Comparison of ENCODE assay signal across 8 cellular contexts in genomic region chr6:96626749-96627353, GRCh38.
A peak's percentile ranks its signal among the peaks of the same experiment; 100 is the strongest.
DNase-seq lines count a peak whose midpoint lies in the region; ATAC-seq, FAIRE-seq and TF ChIP-seq lines count a peak whose summit lies in the region.

No MANE protein-coding gene starts in this region.

- H3K79me2 ChIP-seq in GM23248 (ENCODE audit: insufficient read depth) (no peaks in the 10 kb centered on the region), PC-9 (ENCODE audit: low read depth) (no peaks in the 10 kb centered on the region)

- H3F3A ChIP-seq in GM23248 (ENCODE audit: insufficient read depth) (no peaks in the 10 kb centered on the region), PC-9 (ENCODE audit: insufficient read depth, low read depth) (no peaks in the 10 kb centered on the region)

- FAIRE-seq in pancreas (lab: Jason Lieb, UNC) = peak; percentile 63

- H3K36me3 Mint-ChIP-seq in activated CD4-positive, alpha-beta T cell treated with anti-CD3 and anti-CD28 coated beads for 36 hours (ENCODE audit: low read depth) = no peaks in the 10 kb centered on the region

- H4K20me1 ChIP-seq in GM23248 (ENCODE audit: insufficient read depth) (no peaks in the 10 kb centered on the region), PC-9 (ENCODE audit: insufficient read depth) (no peaks in the 10 kb centered on the region)

- peak; percentile 68 for TF ChIP-seq CTCF in PC-9 (conservative IDR thresholded peaks at IDR 0.05)
- peak; percentile 41 for TF ChIP-seq CTCF in epithelial cell of proximal tubule (conservative IDR thresholded peaks at IDR 0.05; ENCODE audit: low read depth, low read length)
- TF ChIP-seq CTCF in pancreas (IDR thresholded peaks at IDR 0.05) = peak in 1 of 4 donors; percentile 38

- DNase-seq in activated CD4-positive, alpha-beta T cell treated with anti-CD3 and anti-CD28 coated beads for 36 hours = no peak
- DNase-seq in activated CD4-positive, alpha-beta T cell treated with anti-CD3 and anti-CD28 coated beads for 4 hours = no peak
- DNase-seq in GM23248 (peak; percentile 63), PC-9 (no peak), epithelial cell of proximal tubule (ENCODE audit: low read depth) (peak; percentile 13), pancreas (no peak), HK-2 (ENCODE audit: unreplicated experiment) (no peak)

- H3K4me1 ChIP-seq in GM23248 (ENCODE audit: insufficient read depth) (no peaks in the 10 kb centered on the region), PC-9 (replicated peaks; ENCODE audit: insufficient read depth) (no peaks in the 10 kb centered on the region), pancreas (no peaks in the 10 kb centered on the region)

- no peaks in the 10 kb centered on the region for H3K4me1 Mint-ChIP-seq in activated CD4-positive, alpha-beta T cell treated with anti-CD3 and anti-CD28 coated beads for 36 hours

- TF ChIP-seq RAD21 in Ishikawa (IDR thresholded peaks at IDR 0.05; ENCODE audit: low read depth) = peak; percentile 61

- no peaks in the 10 kb centered on the region for H3K9me2 ChIP-seq in GM23248 (ENCODE audit: insufficient read depth)
- no peaks in the 10 kb centered on the region for H3K9me2 ChIP-seq in PC-9 (ENCODE audit: insufficient read depth)

- H3K4me3 ChIP-seq in GM23248 (no peak overlapping the region), PC-9 (no peak overlapping the region), epithelial cell of proximal tubule (ENCODE audit: low read depth, low read length) (no peak overlapping the region), pancreas (no peak overlapping the region)

- 0 to 3% methylated on average over 2 of the region's 2 CpGs for WGBS in GM23248 (ENCODE audit: low coverage in 1 of 2, low lambda C conversion rate in 2 of 2, missing lambda C conversion rate in 2 of 2), 2 experiments
- WGBS in pancreas, 2 donors = 0 to 2% methylated on average over 2 of the region's 2 CpGs

- no peak for TF ChIP-seq EP300 in Ishikawa (IDR thresholded peaks at IDR 0.05; ENCODE audit: borderline replicate concordance)

- no TSS peak for BruUV-seq in PC-9 (replicated peaks; lab: Mats Ljungman, UMichigan)

- in situ Hi-C loops in GM23248 (cut with MboI) = loop anchor here (10.0 kb wide), 1 partner anchor 428 kb away; no protein-coding TSS in a partner anchor

- intact Hi-C loops in activated CD4-positive, alpha-beta T cell treated with anti-CD3 and anti-CD28 coated beads for 36 hours (cut with DNase I, micrococcal nuclease) = loop anchor here (1.0 to 10.0 kb wide), 5 partner anchors 270 to 768 kb away; partner anchors contain the start of gene NDUFAF4 (in 2 of the 2)
- intact Hi-C loops in PC-9 (cut with micrococcal nuclease; ENCODE audit: unreplicated experiment) = loop anchor here (2.0 to 10.0 kb wide), 3 partner anchors 270 to 1192 kb away; partner anchors contain the start of gene NDUFAF4
- intact Hi-C loops in pancreas (cut with DNase I) = loop anchor here in 2 of 3 donors (10.0 kb wide), 2 partner anchors 428 to 438 kb away; no protein-coding TSS in a partner anchor

- no peak overlapping the region for H3K9ac ChIP-seq in GM23248

- POLR2A ChIA-PET in activated CD4-positive, alpha-beta T cell treated with anti-CD3 and anti-CD28 coated beads for 36 hours (lab: Charles Lee) = no interaction called here
- POLR2A ChIA-PET in PC-9 (lab: Charles Lee; ENCODE audit: unreplicated experiment) = no interaction called here

- peaks cover 12% of the 10 kb centered on the region for H3K27me3 Mint-ChIP-seq in activated CD4-positive, alpha-beta T cell treated with anti-CD3 and anti-CD28 coated beads for 36 hours

- H3K27me3 ChIP-seq in GM23248 (replicated peaks; ENCODE audit: insufficient read depth) (0 out of 2 replicates have a peak, but pooled peaks cover 6% of the 10 kb centered on the region), PC-9 (ENCODE audit: insufficient read depth, low read depth) (no peaks in the 10 kb centered on the region), pancreas (peaks cover 0 to 2% (median 0%) of the 10 kb centered on the region in 4 donors)

- no peak overlapping the region for H3K27ac Mint-ChIP-seq in activated CD4-positive, alpha-beta T cell treated with anti-CD3 and anti-CD28 coated beads for 36 hours

- no peaks in the 10 kb centered on the region for H3K9me3 Mint-ChIP-seq in activated CD4-positive, alpha-beta T cell treated with anti-CD3 and anti-CD28 coated beads for 36 hours (ENCODE audit: low read depth)

- CTCF ChIA-PET in activated CD4-positive, alpha-beta T cell treated with anti-CD3 and anti-CD28 coated beads for 36 hours (lab: Charles Lee) = interaction anchor here (0.5 to 4.3 kb wide), 8 partner anchors 13 to 436 kb away, joined by 3 to 30 read pairs (median 4); no protein-coding TSS in a partner anchor
- CTCF ChIA-PET in PC-9 (lab: Charles Lee) = interaction anchor here (0.9 to 1.8 kb wide), 2 partner anchors 271 to 432 kb away, joined by 4 to 6 read pairs; partner anchors contain the start of gene NDUFAF4

- H3K9me3 ChIP-seq in GM23248 (ENCODE audit: low read depth) (no peaks in the 10 kb centered on the region), PC-9 (ENCODE audit: insufficient read depth, low read depth) (no peaks in the 10 kb centered on the region), pancreas (no peaks in the 10 kb centered on the region)

- H3K36me3 ChIP-seq in GM23248 (ENCODE audit: low read depth) (no peaks in the 10 kb centered on the region), PC-9 (ENCODE audit: low read depth) (no peaks in the 10 kb centered on the region), pancreas (no peaks in the 10 kb centered on the region)

- H3K27ac ChIP-seq in GM23248 (no peak overlapping the region), PC-9 (no peak overlapping the region), pancreas (no peak overlapping the region)

- H3K4me3 Mint-ChIP-seq in activated CD4-positive, alpha-beta T cell treated with anti-CD3 and anti-CD28 coated beads for 36 hours = no peak overlapping the region

- H3K4me2 ChIP-seq in GM23248 (ENCODE audit: unreplicated experiment) = no peak overlapping the region
- H3K4me2 ChIP-seq in PC-9 = no peak overlapping the region

- peak; percentile 44 for ATAC-seq in activated CD4-positive, alpha-beta T cell treated with anti-CD3 and anti-CD28 coated beads for 36 hours
- ATAC-seq in pancreas = peak; percentile 77 to 91 (median 88)

- no peak overlapping the region for H2AFZ ChIP-seq in GM23248
- no peak overlapping the region for H2AFZ ChIP-seq in PC-9

TF ChIP-seq in Ishikawa, 13 proteins besides CTCF, POLR2A, EP300 and RAD21:
- no peak for TF ChIP-seq USF1 (IDR thresholded peaks at IDR 0.05)
TF ChIP-seq in Ishikawa: peak in this region for 0.

Comparison
In these comparisons a context has a peak if more than half of its experiments do, and no peak if none do; other contexts are left out.
1. DNase-seq: peak in GM23248 (single experiment) and epithelial cell of proximal tubule (single experiment); none in activated CD4-positive, alpha-beta T cell treated with anti-CD3 and anti-CD28 coated beads for 36 hours (single experiment), activated CD4-positive, alpha-beta T cell treated with anti-CD3 and anti-CD28 coated beads for 4 hours (0 of 2), PC-9 (0 of 2), pancreas (0 of 6) and HK-2 (single experiment).